28 cellular contexts compared by ENCODE assay signal in the genomic region with DNA sequence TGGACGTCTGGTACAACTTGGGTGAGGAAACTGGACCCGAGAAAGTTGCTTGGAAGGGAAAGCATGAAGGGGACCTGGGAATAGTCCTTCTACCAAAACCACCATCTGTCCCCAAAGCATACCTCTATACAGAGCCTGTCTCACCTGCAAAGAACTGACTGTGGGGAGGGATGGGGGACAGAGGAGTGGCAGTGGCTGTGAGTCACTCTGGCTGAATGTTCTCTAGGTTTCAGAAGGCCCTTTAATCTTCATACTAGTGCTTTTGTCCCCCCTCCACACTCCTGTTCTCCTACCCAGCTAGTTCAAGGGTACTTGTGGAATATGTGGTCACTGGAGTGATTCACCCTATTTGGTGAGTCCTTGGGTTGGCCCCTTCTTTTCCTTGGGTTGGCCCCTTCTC.
"Had no signal": no experiment of that assay in that cellular context is flagged by ENCODE, and none has a peak within 500 bp of the region (broad histone marks: within the 10 kb centered on the region; RNA-seq: fewer than 3 reads in every experiment).

No MANE protein-coding gene starts in this region.

- H3K27me3 ChIP-seq: heart right ventricle, hepatocyte, neural progenitor cell, pancreas, suprapubic skin, transverse colon, upper lobe of left lung had no signal

- ATAC-seq: left cardiac atrium; naive thymus-derived CD8-positive, alpha-beta T cell; pancreas; right cardiac atrium; sciatic nerve had no signal

- H3K9me3 Mint-ChIP-seq: naive thymus-derived CD8-positive, alpha-beta T cell; nephron; neural progenitor cell; stimulated activated naive CD8-positive, alpha-beta T cell treated with anti-CD3 and anti-CD28 coated beads, Interleukin-15, Interleukin-2, amounts not matched to agents 100 ng/mL and 50 ng/mL, for 24 hours had no signal

- H3K4me1 Mint-ChIP-seq: naive thymus-derived CD8-positive, alpha-beta T cell; neural progenitor cell had no signal

- FAIRE-seq: keratinocyte, pancreas, urothelium cell line had no signal

- H3K27me3 Mint-ChIP-seq: stimulated activated naive CD8-positive, alpha-beta T cell treated with anti-CD3 and anti-CD28 coated beads, Interleukin-15, Interleukin-2, amounts not matched to agents 100 ng/mL and 50 ng/mL, for 24 hours had no signal

- H3K9me3 ChIP-seq: heart right ventricle, lower lobe of right lung, pancreas, prostate gland, suprapubic skin, transverse colon, upper lobe of left lung had no signal

- H3K36me3 ChIP-seq: neural progenitor cell had no signal

- H3K4me3 Mint-ChIP-seq: naive thymus-derived CD8-positive, alpha-beta T cell; nephron; neural progenitor cell; stimulated activated naive CD8-positive, alpha-beta T cell treated with anti-CD3 and anti-CD28 coated beads, Interleukin-15, Interleukin-2, amounts not matched to agents 100 ng/mL and 50 ng/mL, for 24 hours had no signal

- H3K4me3 ChIP-seq: heart right ventricle, hepatocyte, lower lobe of right lung, neural progenitor cell, pancreas, prostate gland, skin epidermis, suprapubic skin, transverse colon, upper lobe of left lung had no signal

- H3K4me1 ChIP-seq: lower lobe of right lung, neural progenitor cell, pancreas, prostate gland, suprapubic skin, transverse colon had no signal

- H3K36me3 Mint-ChIP-seq: naive thymus-derived CD8-positive, alpha-beta T cell had no signal

- DNase-seq: heart right ventricle; kidney glomerular epithelial cell; left cardiac atrium; lower lobe of right lung; mammary epithelial cell; mesenchymal stem cell; naive thymus-derived CD8-positive, alpha-beta T cell; pancreas; posterior cingulate gyrus; retina; right cardiac atrium; stimulated activated CD4-positive, alpha-beta T cell treated with anti-CD3 and anti-CD28 coated beads, Interleukin-12 subunit alpha, Interleukin-12 subunit beta, amount 100 ng/mL, for 4 hours; stimulated activated CD4-positive, alpha-beta T cell treated with anti-CD3 and anti-CD28 coated beads, Interleukin-15, amount 100 ng/mL, for 24 hours; stimulated activated CD4-positive, alpha-beta T cell treated with anti-CD3 and anti-CD28 coated beads, Interleukin-2, amount 100 ng/mL, for 24 hours; stimulated activated CD4-positive, alpha-beta T cell treated with anti-CD3 and anti-CD28 coated beads, Interleukin-4, amount 100 ng/mL, for 1 hour; stimulated activated naive CD4-positive, alpha-beta T cell; transverse colon; upper lobe of left lung had no signal

- H3K27ac ChIP-seq: heart right ventricle, hepatocyte, lower lobe of right lung, neural progenitor cell, pancreas, prostate gland, skin epidermis, suprapubic skin, transverse colon had no signal

- H3K27ac Mint-ChIP-seq: naive thymus-derived CD8-positive, alpha-beta T cell; nephron; neural progenitor cell; stimulated activated naive CD8-positive, alpha-beta T cell treated with anti-CD3 and anti-CD28 coated beads, Interleukin-15, Interleukin-2, amounts not matched to agents 100 ng/mL and 50 ng/mL, for 24 hours had no signal
